In the genomic region with DNA sequence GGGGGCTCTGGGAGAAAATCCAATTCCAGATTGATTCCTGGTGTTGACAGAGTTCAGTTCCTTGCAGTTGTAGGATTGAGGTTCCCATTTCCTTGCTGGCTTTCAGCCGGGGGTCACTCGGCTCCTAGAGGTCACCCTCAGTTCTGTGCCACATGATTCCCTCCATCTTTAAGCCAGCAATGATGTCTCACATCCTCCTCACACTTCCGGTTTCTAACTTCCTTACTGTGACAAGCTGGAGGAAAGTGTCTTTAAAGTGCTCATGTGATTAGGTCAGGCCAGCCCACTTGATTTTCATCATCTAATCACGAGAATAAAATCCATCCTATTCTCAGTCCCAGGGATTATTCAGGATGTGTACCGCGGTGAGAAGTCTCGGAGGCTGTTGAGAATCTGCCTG, we compare ENCODE assay signal across 15 cellular contexts. TPM values are rescaled to one million over a fixed set of nuclear protein-coding genes. Genes with fewer than 3 reads are reported as not detected.
A peak's percentile ranks its signal among the peaks of the same experiment; 100 is the strongest.
DNase-seq lines count a peak whose midpoint lies in the region; ATAC-seq, FAIRE-seq and TF ChIP-seq lines count a peak whose summit lies in the region.
"Had no signal": no experiment of that assay in that cellular context is flagged by ENCODE, and none has a peak within 500 bp of the region (broad histone marks: within the 10 kb centered on the region; RNA-seq: fewer than 3 reads in every experiment).

No MANE protein-coding gene starts in this region.

- FAIRE-seq in K562 (lab: Jason Lieb, UNC), result no peak

- in situ Hi-C loops in K562 (cut with MboI), result loop anchor here (25.0 kb wide), 1 partner anchor 1172 kb away; no protein-coding TSS in a partner anchor

- no peak for TF ChIP-seq RAD21 in K562 (CRISPR knock-in tag; conservative IDR thresholded peaks at IDR 0.05 in 1 of 2, IDR thresholded peaks at IDR 0.05 in 1 of 2)

- peak in 1 of 4 experiments; percentile 1 for DNase-seq in K562 (ENCODE audit: extremely low read depth in 1 of 4, low spot score in 3 of 4)
- DNase-seq in ovary, result no peak
- no peak for DNase-seq in cerebellar nuclear complex (lab: John Stamatoyannopoulos, UW)
- DNase-seq in NCI-H524 treated with DMSO at 0.1 percent for 48 hours (lab: John Stamatoyannopoulos, UW), result no peak
- DNase-seq: activated CD4-positive, alpha-beta T cell treated with anti-CD3 and anti-CD28 coated beads for 36 hours; activated naive CD4-positive, alpha-beta T cell treated with anti-CD3 and anti-CD28 coated beads, Interleukin-2, amount 10 ng/mL, durations not matched to agents 7 days and 5 days; COR-L47; stimulated activated naive CD4-positive, alpha-beta T cell treated with Interleukin-2 at 50 U/mL for 16 hours had no signal

- no peak overlapping the region for H3K9ac ChIP-seq in K562 (ENCODE audit: insufficient read depth in 1 of 2, low read depth in 2 of 2, low read length in 2 of 2)

- H3K9me1 ChIP-seq in K562 (ENCODE audit: control insufficient read depth, insufficient read depth, low read length), result no peaks in the 10 kb centered on the region

- CTCF ChIA-PET in K562 (lab: Yijun Ruan, JAX; ENCODE audit: low intra/inter-chr PET ratio), result no interaction called here

- no peak for TF ChIP-seq CTCF in K562 (IDR thresholded peaks at IDR 0.05 in 2 of 3, conservative IDR thresholded peaks at IDR 0.05 in 1 of 3; ENCODE audit: insufficient read depth in 2 of 3, low read depth in 1 of 3, low read length in 3 of 3)
- no peak for TF ChIP-seq CTCF in ovary (IDR thresholded peaks at IDR 0.05)

- TF ChIP-seq POLR2A in K562 (conservative IDR thresholded peaks at IDR 0.05) (no peak), ovary (IDR thresholded peaks at IDR 0.05) (no peak)

- WGBS in K562 (ENCODE audit: insufficient coverage, low coverage, missing lambda C conversion rate), result 0% methylated on average over 7 of the region's 7 CpGs
- 65 to 78% (median 65%) methylated on average over 7 of the region's 7 CpGs for WGBS in ovary, 3 donors

- H3K9me3 ChIP-seq in K562 (replicated peaks; ENCODE audit: control insufficient read depth, insufficient read depth, low read depth, low read length) (no peaks in the 10 kb centered on the region), ovary (no peaks in the 10 kb centered on the region)

- TF ChIP-seq EP300 in K562 (IDR thresholded peaks at IDR 0.05; ENCODE audit: low read length), result no peak
- no peak for TF ChIP-seq EP300 in ovary (IDR thresholded peaks at IDR 0.05)

- BruUV-seq in K562 (replicated peaks; lab: Mats Ljungman, UMichigan), result no TSS peak

- H2AFZ ChIP-seq in K562 (ENCODE audit: low read depth, low read length), result 0 out of 2 replicates have a peak overlapping the region, but pooled peaks have one; percentile 9

- no peaks in the 10 kb centered on the region for H4K20me1 ChIP-seq in K562 (replicated peaks; ENCODE audit: control insufficient read depth, insufficient read depth, low read length)

- H3K27ac ChIP-seq in K562 (ENCODE audit: extremely low read depth, low read depth, low read length) (no peak overlapping the region), ovary (no peak overlapping the region)

- ATAC-seq in GM18517 (IDR thresholded peaks at IDR 0.05; ENCODE audit: unreplicated experiment) (peak; percentile 70), GM21526 (IDR thresholded peaks at IDR 0.05; ENCODE audit: low FRiP score, unreplicated experiment) (peak; percentile 82), HG03558 (IDR thresholded peaks at IDR 0.05; ENCODE audit: extremely low read depth, unreplicated experiment) (peak; percentile 48), K562 (no peak), GM19463 (IDR thresholded peaks at IDR 0.05; ENCODE audit: unreplicated experiment) (no peak)
- ATAC-seq: activated CD4-positive, alpha-beta T cell treated with anti-CD3 and anti-CD28 coated beads for 36 hours; esophagus mucosa had no signal

- H3K4me1 ChIP-seq in K562 (replicated peaks in 1 of 2; ENCODE audit: control insufficient read depth in 2 of 2, insufficient read depth in 2 of 2, low read length in 2 of 2), result no peaks in the 10 kb centered on the region
- no peaks in the 10 kb centered on the region for H3K4me1 ChIP-seq in ovary (ENCODE audit: insufficient read depth)

- intact Hi-C loops in K562 (cut with micrococcal nuclease), result loop anchor here (10.0 kb wide), 1 partner anchor 1060 kb away; no protein-coding TSS in a partner anchor
- intact Hi-C loops in ovary (cut with DNase I), result loop anchor here in 1 of 4 donors (10.0 kb wide), 1 partner anchor 1180 kb away; no protein-coding TSS in a partner anchor

- POLR2A ChIA-PET in K562 (lab: Yijun Ruan, JAX), result no interaction called here

- H3K27me3 ChIP-seq in K562 (ENCODE audit: control insufficient read depth in 2 of 2, insufficient read depth in 2 of 2, low read length in 2 of 2), result no peaks in the 10 kb centered on the region
- H3K27me3 ChIP-seq in ovary, result no peaks in the 10 kb centered on the region

- H3K36me3 ChIP-seq in K562 (ENCODE audit: control insufficient read depth, insufficient read depth, low read length) (no peaks in the 10 kb centered on the region), ovary (no peaks in the 10 kb centered on the region)

- no peaks in the 10 kb centered on the region for H3K79me2 ChIP-seq in K562 (ENCODE audit: control insufficient read depth, insufficient read depth, low read length)

- no peak overlapping the region for H3K4me2 ChIP-seq in K562 (ENCODE audit: insufficient read depth, low read length)

- no peak overlapping the region for H3K4me3 ChIP-seq in K562
- H3K4me3 ChIP-seq in ovary, result no peak overlapping the region

TF ChIP-seq in K562, 482 proteins besides CTCF, POLR2A, EP300 and RAD21:
- TF ChIP-seq GABPA (tag; conservative IDR thresholded peaks at IDR 0.05; ENCODE audit: low read depth) (peak; percentile 66), SPI1 (IDR thresholded peaks at IDR 0.05; ENCODE audit: borderline replicate concordance, low read depth, low read length) (peak; percentile 40; the same call in 1 of the 2 replicates), TGIF2 (CRISPR knock-in tag; IDR thresholded peaks at IDR 0.05) (no peak)

RNA-seq across cellular contexts. Expression of a gene that starts 19.5 kb away (rescaled TPM):
- not detected in 2 replicates for total RNA-seq in K562 (2011; cell fraction: chromatin; rRNA removed; ENCODE audit: low replicate concordance)
- not detected in 2 replicates for total RNA-seq in K562 (2011; cell fraction: nucleolus; rRNA removed)
- not detected in 2 replicates for total RNA-seq in K562 (2011; cell fraction: nucleoplasm; rRNA removed)
- total RNA-seq in K562 (2014; rRNA removed) (not detected in 2 replicates), K562 (2014; rRNA removed; fragmentation: Illumina TruSeq; extraction: Trizol) (not detected in 2 replicates), K562 (2015; rRNA removed; fragmentation: Illumina TruSeq; extraction: Trizol) (not detected in 2 replicates), K562 (2021) (not detected in 2 replicates), ovary (under 1 TPM in 1 of 7 donors, not detected in 6; 0.12 TPM)
- polyA plus RNA-seq in K562 (2011; rRNA removed) (not detected in 2 replicates), K562 (2014; fragmentation: Illumina TruSeq; extraction: Trizol) (not detected in 2 replicates), K562 (2014; fragmentation: Nextera tagmentation; extraction: Ambion mirVana) (not detected), K562 (2014; rRNA removed) (not detected in 2 replicates), ovary (not detected)
- polyA plus RNA-seq in K562 (2011; cell fraction: cytosol; rRNA removed), result not detected in 2 replicates
- not detected in 2 replicates for polyA plus RNA-seq in K562 (2011; cell fraction: nucleus; rRNA removed)
- polyA plus RNA-seq in K562 (2012), result not detected in 2 replicates
- not detected in 2 replicates for polyA minus RNA-seq in K562 (2011; rRNA and poly(A)+ RNA removed)
- polyA minus RNA-seq in K562 (2011; cell fraction: cytosol; rRNA and poly(A)+ RNA removed), result not detected in 2 replicates
- not detected in 2 replicates for polyA minus RNA-seq in K562 (2011; cell fraction: nucleus; rRNA and poly(A)+ RNA removed)
- total RNA-seq: activated CD4-positive, alpha-beta T cell treated with anti-CD3 and anti-CD28 coated beads for 36 hours; esophagus mucosa; LHCN-M2; progenitor cell of endocrine pancreas had no signal

Comparison
In these comparisons a context has a peak if more than half of its experiments do, and no peak if none do; other contexts are left out.
1. ATAC-seq: peak in GM18517 (single experiment), GM21526 (single experiment) and HG03558 (single experiment); none in K562 (single experiment) and GM19463 (single experiment).